Comparison of ENCODE assay signal across 21 cellular contexts in the genomic region with DNA sequence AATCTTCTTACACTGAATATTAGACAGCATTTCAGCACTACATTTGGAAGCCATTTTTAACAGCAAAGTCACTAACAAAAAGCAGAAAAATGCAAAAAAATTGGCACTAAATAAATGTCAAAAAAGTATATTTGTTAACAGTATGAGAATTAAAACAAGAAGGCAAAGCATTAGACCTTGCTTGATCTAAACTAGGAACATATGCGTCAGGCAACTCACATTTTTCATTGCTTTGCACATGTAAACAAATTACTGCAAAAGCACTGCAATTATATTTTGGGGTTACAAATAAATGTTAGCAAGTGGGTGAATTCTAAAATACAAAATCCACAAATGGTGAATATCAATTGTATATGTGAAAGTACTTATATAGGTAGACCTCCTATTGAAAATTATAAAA.
"Had no signal": no experiment of that assay in that cellular context is flagged by ENCODE, and none has a peak within 500 bp of the region (broad histone marks: within the 10 kb centered on the region; RNA-seq: fewer than 3 reads in every experiment).

No MANE protein-coding gene starts in this region.

- H3K9me3 ChIP-seq: psoas muscle, testis, tibial nerve had no signal

- H3K4me1 ChIP-seq: foreskin keratinocyte, parathyroid adenoma, psoas muscle, testis, tibial nerve had no signal

- H2AFZ ChIP-seq: parathyroid adenoma had no signal

- H3K4me3 ChIP-seq: dorsolateral prefrontal cortex, lung, psoas muscle, testis, tibial nerve had no signal

- DNase-seq: cortex of kidney; dorsolateral prefrontal cortex; effector CD8-positive, alpha-beta T cell; foreskin keratinocyte; immature natural killer cell; kidney; left cardiac atrium; left ventricle myocardium superior; mesendoderm; naive thymus-derived CD4-positive, alpha-beta T cell; nephron progenitor cell; psoas muscle; retina; stimulated activated CD4-positive, alpha-beta T cell treated with anti-CD3 and anti-CD28 coated beads, Interleukin-2, amount 100 ng/mL, for 24 hours; stimulated activated CD4-positive, alpha-beta T cell treated with anti-CD3 and anti-CD28 coated beads, Interleukin-4, amount 100 ng/mL, for 4 hours; stimulated activated naive B cell treated with anti-CD40 and anti-IgM and Interleukin-4, amounts not matched to agents 10 μg/mL and 1 μg/mL and 100 μg/mL, for 72 hours; stimulated activated naive CD8-positive, alpha-beta T cell treated with anti-CD3 and anti-CD28 coated beads, Interleukin-15, amount 100 ng/mL, for 72 hours; testis had no signal

- H3K79me2 ChIP-seq: parathyroid adenoma had no signal

- H3K27ac ChIP-seq: foreskin keratinocyte, parathyroid adenoma, psoas muscle, testis, tibial nerve had no signal

- H3K27me3 ChIP-seq: dorsolateral prefrontal cortex, foreskin keratinocyte, testis, tibial nerve had no signal
